Comparison of ENCODE assay signal across 27 cellular contexts in the genomic region with DNA sequence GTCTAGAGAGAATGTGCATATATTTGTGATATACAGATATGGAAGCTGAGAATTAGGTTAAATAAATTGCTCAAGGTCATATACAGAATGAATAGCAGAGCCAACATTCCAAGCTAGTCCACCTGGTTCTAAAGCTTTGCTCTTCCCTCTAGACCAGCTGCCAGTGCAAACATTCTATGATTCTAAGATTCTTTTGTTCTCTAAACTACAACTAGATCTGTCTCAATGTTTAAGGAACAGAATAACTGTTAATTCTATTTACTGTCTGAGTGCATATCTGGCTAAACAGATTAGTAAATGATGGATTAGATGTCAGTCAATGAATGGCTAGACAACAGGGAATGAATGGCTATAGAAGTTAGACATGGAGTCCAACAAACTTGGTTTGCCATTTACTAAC. TPM values are rescaled to one million over a fixed set of nuclear protein-coding genes. Genes with fewer than 3 reads are reported as not detected.
DNase-seq lines count a peak whose midpoint lies in the region; ATAC-seq, FAIRE-seq and TF ChIP-seq lines count a peak whose summit lies in the region.
"Had no signal": no experiment of that assay in that cellular context is flagged by ENCODE, and none has a peak within 500 bp of the region (broad histone marks: within the 10 kb centered on the region; RNA-seq: fewer than 3 reads in every experiment).

No MANE protein-coding gene starts in this region.

- DNase-seq in SK-N-SH: no peak
- no peak for DNase-seq in hepatocyte (ENCODE audit: low spot score)
- DNase-seq in H54 (ENCODE audit: insufficient read length, low spot score): no peak
- DNase-seq: 8988T; ACHN; BE2C; C1 segment of cervical spinal cord; CD4-positive, alpha-beta memory T cell; CD4-positive, CD25-positive, alpha-beta regulatory T cell; CD8-positive, alpha-beta memory T cell; COR-L47; DMS 273 treated with DMSO at 0.1 percent for 48 hours; DMS153; DMS53; DMS79; DND-41; EL; GDM1 had no signal

- H3K9me2 ChIP-seq in SK-N-SH: no peaks in the 10 kb centered on the region
- no peaks in the 10 kb centered on the region for H3K9me2 ChIP-seq in hepatocyte (replicated peaks; ENCODE audit: insufficient read depth)

- TF ChIP-seq EP300 in SK-N-SH (IDR thresholded peaks at IDR 0.05; ENCODE audit: borderline replicate concordance in 1 of 2, low read depth in 1 of 2, low read length in 1 of 2): no peak

- TF ChIP-seq RAD21 in SK-N-SH (IDR thresholded peaks at IDR 0.05; ENCODE audit: low read length): no peak

- H3K4me2 ChIP-seq in SK-N-SH (no peak overlapping the region), hepatocyte (no peak overlapping the region)
- H3K4me2 ChIP-seq: BLaER1 had no signal

- H3K4me1 ChIP-seq in SK-N-SH (ENCODE audit: control insufficient read depth in 1 of 2, insufficient read depth in 2 of 2, low read depth in 1 of 2, low read length in 1 of 2) (peaks cover 0 to 23% of the 10 kb centered on the region in 2 experiments; a peak in 3 of 4 replicates), hepatocyte (ENCODE audit: insufficient read depth) (peaks cover 40% of the 10 kb centered on the region)

- no peaks in the 10 kb centered on the region for H3K9me3 ChIP-seq in SK-N-SH
- no peaks in the 10 kb centered on the region for H3K9me3 ChIP-seq in hepatocyte (ENCODE audit: low read depth)
- H3K9me3 ChIP-seq: BE2C, BLaER1 had no signal

- no peaks in the 10 kb centered on the region for H3F3A ChIP-seq in SK-N-SH (replicated peaks; ENCODE audit: insufficient read depth)

- no peaks in the 10 kb centered on the region for H3K79me2 ChIP-seq in SK-N-SH (ENCODE audit: insufficient read depth)
- no peaks in the 10 kb centered on the region for H3K79me2 ChIP-seq in hepatocyte

- no peak for FAIRE-seq in H54 (lab: Jason Lieb, UNC)
- FAIRE-seq: A204.1, GM12878, GM12892, GM18507, GM19239 had no signal

- ATAC-seq in SK-N-SH treated with all-trans-retinoic acid at 6 μM for 48 hours (no peak), GM18873 (IDR thresholded peaks at IDR 0.05; ENCODE audit: low FRiP score, unreplicated experiment) (no peak)
- ATAC-seq: GM12878 had no signal

- CTCF ChIA-PET in SK-N-SH (lab: Yijun Ruan, JAX): interaction anchor here (1.0 to 14.5 kb wide), 7 partner anchors 13 to 200 kb away, joined by 3 to 349 read pairs (median 11); a partner anchor contains a TSS

- TF ChIP-seq POLR2A in H54 (IDR thresholded peaks at IDR 0.05; ENCODE audit: low read depth, low read length): no peak

- H3K9ac ChIP-seq in SK-N-SH: no peak overlapping the region
- H3K9ac ChIP-seq: BLaER1 had no signal

- H3K4me3 ChIP-seq in SK-N-SH (ENCODE audit: low read depth in 2 of 2, low read length in 1 of 2) (no peak overlapping the region), hepatocyte (no peak overlapping the region)
- H3K4me3 ChIP-seq: BLaER1, GM12878 had no signal

- H3K27me3 ChIP-seq in SK-N-SH (ENCODE audit: insufficient read depth) (no peaks in the 10 kb centered on the region), hepatocyte (no peaks in the 10 kb centered on the region)
- H3K27me3 ChIP-seq: BE2C, BLaER1 had no signal

- H4K20me1 ChIP-seq in SK-N-SH (ENCODE audit: insufficient read depth) (no peaks in the 10 kb centered on the region), hepatocyte (ENCODE audit: insufficient read depth, poor library complexity, severe bottlenecking) (no peaks in the 10 kb centered on the region)
- H4K20me1 ChIP-seq: BLaER1 had no signal

- H3K27ac ChIP-seq in SK-N-SH (ENCODE audit: low read depth in 2 of 2, low read length in 1 of 2) (no peak overlapping the region), hepatocyte (peak overlapping the region; percentile 79)
- H3K27ac ChIP-seq: BLaER1 had no signal

- no peaks in the 10 kb centered on the region for H3K36me3 ChIP-seq in SK-N-SH (replicated peaks in 1 of 2; ENCODE audit: control insufficient read depth in 1 of 2, insufficient read depth in 2 of 2, low read length in 1 of 2)
- H3K36me3 ChIP-seq in hepatocyte (replicated peaks; ENCODE audit: insufficient read depth, low read depth): no peaks in the 10 kb centered on the region
- H3K36me3 ChIP-seq: BE2C, BLaER1 had no signal

- POLR2A ChIA-PET in SK-N-SH (lab: Yijun Ruan, JAX): interaction anchor here (1.3 kb wide), 1 partner anchor 192 kb away, joined by 3 read pairs; no protein-coding TSS in a partner anchor

- TF ChIP-seq CTCF in SK-N-SH (IDR thresholded peaks at IDR 0.05): no peak
- no peak for TF ChIP-seq CTCF in hepatocyte (IDR thresholded peaks at IDR 0.05; ENCODE audit: poor library complexity)

- H2AFZ ChIP-seq in SK-N-SH (ENCODE audit: low read depth): no peak overlapping the region
- H2AFZ ChIP-seq in hepatocyte: no peak overlapping the region

TF ChIP-seq in SK-N-SH, 30 proteins besides CTCF, POLR2A, EP300 and RAD21 (continues in another document):
- TF ChIP-seq GATA2 (CRISPR knock-in tag; IDR thresholded peaks at IDR 0.05): 0 out of 2 replicates have a peak, but pooled peaks have one; percentile 14
- TF ChIP-seq, protein P1, sequence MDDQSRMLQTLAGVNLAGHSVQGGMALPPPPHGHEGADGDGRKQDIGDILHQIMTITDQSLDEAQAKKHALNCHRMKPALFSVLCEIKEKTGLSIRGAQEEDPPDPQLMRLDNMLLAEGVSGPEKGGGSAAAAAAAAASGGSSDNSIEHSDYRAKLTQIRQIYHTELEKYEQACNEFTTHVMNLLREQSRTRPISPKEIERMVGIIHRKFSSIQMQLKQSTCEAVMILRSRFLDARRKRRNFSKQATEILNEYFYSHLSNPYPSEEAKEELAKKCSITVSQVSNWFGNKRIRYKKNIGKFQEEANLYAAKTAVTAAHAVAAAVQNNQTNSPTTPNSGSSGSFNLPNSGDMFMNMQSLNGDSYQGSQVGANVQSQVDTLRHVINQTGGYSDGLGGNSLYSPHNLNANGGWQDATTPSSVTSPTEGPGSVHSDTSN (IDR thresholded peaks at IDR 0.05): no peak

TF ChIP-seq in SK-N-SH treated with all-trans-retinoic acid at 6 μM for 48 hours, 23 proteins besides CTCF, POLR2A, EP300 and RAD21:
- no peak for TF ChIP-seq RARB (CRISPR knock-in tag; IDR thresholded peaks at IDR 0.05)
- peak; percentile 56; the same call in 1 of the 2 replicates for TF ChIP-seq ISL1 (CRISPR knock-in tag; IDR thresholded peaks at IDR 0.05)

RNA-seq across cellular contexts. Expression of a gene that starts 19.6 kb away (rescaled TPM):
- not detected in 2 replicates for polyA plus RNA-seq in SK-N-SH (2012; rRNA removed)
- polyA plus RNA-seq in SK-N-SH (2012; cell fraction: cytosol; rRNA removed): not detected in 2 replicates
- not detected in 2 replicates for polyA plus RNA-seq in SK-N-SH (2012; cell fraction: nucleus; rRNA removed)
- 17.1 and 18.6 TPM in 2 replicates for total RNA-seq in hepatocyte
- 8.7 and 9.6 TPM in 2 replicates for polyA plus RNA-seq in hepatocyte
- total RNA-seq: CD4-positive, CD25-positive, alpha-beta regulatory T cell; G401; GM12878 had no signal
- polyA plus RNA-seq: CD4-positive, alpha-beta memory T cell; CD8-positive, alpha-beta memory T cell; GM12878 had no signal

RNA-seq across cellular contexts. Expression of a gene that starts 45.8 kb away (rescaled TPM):
- polyA plus RNA-seq in SK-N-SH (2012; rRNA removed) (4.6 and 5.3 TPM in 2 replicates), hepatocyte (9.2 and 12.4 TPM in 2 replicates)
- polyA plus RNA-seq in SK-N-SH (2012; cell fraction: cytosol; rRNA removed): 3.2 and 4.3 TPM in 2 replicates
- 3.1 and 3.2 TPM in 2 replicates for polyA plus RNA-seq in SK-N-SH (2012; cell fraction: nucleus; rRNA removed)
- total RNA-seq in hepatocyte: 9.8 and 14.3 TPM in 2 replicates

RNA-seq across cellular contexts. Expression of a gene that starts 49.5 kb away (rescaled TPM):
- polyA plus RNA-seq in SK-N-SH (2012; rRNA removed): 0.90 and 1.0 TPM in 2 replicates
- polyA plus RNA-seq in SK-N-SH (2012; cell fraction: cytosol; rRNA removed): 1.2 and 1.4 TPM in 2 replicates
- polyA plus RNA-seq in SK-N-SH (2012; cell fraction: nucleus; rRNA removed): 1.4 and 1.6 TPM in 2 replicates
- 10.0 and 12.6 TPM in 2 replicates for total RNA-seq in hepatocyte
- 6.7 and 7.7 TPM in 2 replicates for polyA plus RNA-seq in hepatocyte
